1 cellular context compared by ENCODE assay signal in the genomic region with DNA sequence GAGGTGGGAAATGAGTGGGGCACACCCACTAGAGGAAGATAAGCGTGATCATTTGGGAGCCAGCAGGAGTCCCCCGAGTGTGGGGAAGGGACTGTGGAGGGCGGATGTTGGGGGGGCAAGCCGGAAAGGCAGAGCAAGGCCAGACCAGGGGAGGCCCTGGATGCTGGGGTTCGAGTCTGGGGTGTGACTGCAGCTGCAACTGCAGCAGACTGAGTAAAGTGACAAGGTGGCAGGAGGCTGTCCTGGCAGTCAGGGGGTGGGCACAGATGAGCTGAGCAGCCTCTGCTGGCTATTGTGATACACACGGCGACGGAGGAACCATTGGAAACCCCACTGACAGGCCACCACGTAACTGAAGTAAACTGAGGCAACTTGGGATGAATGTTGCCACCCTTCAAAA.
TF ChIP-seq lines count a peak whose summit lies in the region.

No MANE protein-coding gene starts in this region.

TF ChIP-seq in neural cell, 6 proteins besides CTCF, POLR2A, EP300 and RAD21 (continued from another document):
- TF ChIP-seq, protein P1, sequence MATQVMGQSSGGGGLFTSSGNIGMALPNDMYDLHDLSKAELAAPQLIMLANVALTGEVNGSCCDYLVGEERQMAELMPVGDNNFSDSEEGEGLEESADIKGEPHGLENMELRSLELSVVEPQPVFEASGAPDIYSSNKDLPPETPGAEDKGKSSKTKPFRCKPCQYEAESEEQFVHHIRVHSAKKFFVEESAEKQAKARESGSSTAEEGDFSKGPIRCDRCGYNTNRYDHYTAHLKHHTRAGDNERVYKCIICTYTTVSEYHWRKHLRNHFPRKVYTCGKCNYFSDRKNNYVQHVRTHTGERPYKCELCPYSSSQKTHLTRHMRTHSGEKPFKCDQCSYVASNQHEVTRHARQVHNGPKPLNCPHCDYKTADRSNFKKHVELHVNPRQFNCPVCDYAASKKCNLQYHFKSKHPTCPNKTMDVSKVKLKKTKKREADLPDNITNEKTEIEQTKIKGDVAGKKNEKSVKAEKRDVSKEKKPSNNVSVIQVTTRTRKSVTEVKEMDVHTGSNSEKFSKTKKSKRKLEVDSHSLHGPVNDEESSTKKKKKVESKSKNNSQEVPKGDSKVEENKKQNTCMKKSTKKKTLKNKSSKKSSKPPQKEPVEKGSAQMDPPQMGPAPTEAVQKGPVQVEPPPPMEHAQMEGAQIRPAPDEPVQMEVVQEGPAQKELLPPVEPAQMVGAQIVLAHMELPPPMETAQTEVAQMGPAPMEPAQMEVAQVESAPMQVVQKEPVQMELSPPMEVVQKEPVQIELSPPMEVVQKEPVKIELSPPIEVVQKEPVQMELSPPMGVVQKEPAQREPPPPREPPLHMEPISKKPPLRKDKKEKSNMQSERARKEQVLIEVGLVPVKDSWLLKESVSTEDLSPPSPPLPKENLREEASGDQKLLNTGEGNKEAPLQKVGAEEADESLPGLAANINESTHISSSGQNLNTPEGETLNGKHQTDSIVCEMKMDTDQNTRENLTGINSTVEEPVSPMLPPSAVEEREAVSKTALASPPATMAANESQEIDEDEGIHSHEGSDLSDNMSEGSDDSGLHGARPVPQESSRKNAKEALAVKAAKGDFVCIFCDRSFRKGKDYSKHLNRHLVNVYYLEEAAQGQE (IDR thresholded peaks at IDR 0.05; ENCODE audit: borderline replicate concordance), result no peak
